ENCODE assay signal across 8 cellular contexts in the genomic region with DNA sequence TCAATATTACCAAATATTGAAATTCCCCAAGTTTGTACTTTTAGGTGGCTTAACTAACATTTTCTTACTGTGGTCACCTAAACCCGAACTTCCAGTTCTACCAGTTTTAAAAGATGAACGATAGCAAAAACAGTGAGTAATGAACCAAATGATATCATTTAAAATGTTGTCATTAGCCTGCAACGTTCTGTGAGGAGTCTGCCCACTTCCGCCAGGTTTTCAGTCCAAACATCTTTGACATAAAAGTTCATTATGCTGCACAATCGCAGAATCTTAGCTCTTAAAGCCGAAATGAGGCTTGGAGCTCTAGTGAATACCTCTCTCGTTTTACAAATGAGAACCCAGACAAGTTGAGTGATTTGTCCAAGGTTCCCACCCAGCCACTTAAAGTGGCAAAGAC. TPM values are rescaled to one million over a fixed set of nuclear protein-coding genes. Genes with fewer than 3 reads are reported as not detected.
DNase-seq lines count a peak whose midpoint lies in the region; ATAC-seq and TF ChIP-seq lines count a peak whose summit lies in the region.

No MANE protein-coding gene starts in this region.

- H3K9me3 ChIP-seq in Panc1 (ENCODE audit: control insufficient read depth, insufficient read depth, low read depth, low read length) (no peaks in the 10 kb centered on the region), endodermal cell (ENCODE audit: control insufficient read depth, low read length) (no peaks in the 10 kb centered on the region), neuron (ENCODE audit: low read length) (no peaks in the 10 kb centered on the region)

- ATAC-seq in Panc1 (no peak), HG02981 (IDR thresholded peaks at IDR 0.05; ENCODE audit: unreplicated experiment) (no peak)
- no peak for ATAC-seq in activated CD4-positive, CD25-positive, alpha-beta regulatory T cell treated with anti-CD3 and anti-CD28 coated beads, Interleukin-2, amount 50 U/mL, for 24 hours

- peak; percentile 7 for DNase-seq in GM10266 (ENCODE audit: extremely low spot score)
- no peak for DNase-seq in Panc1 (ENCODE audit: low read depth, low spot score)
- DNase-seq in endodermal cell = no peak
- no peak for DNase-seq in superior temporal gyrus (ENCODE audit: extremely low spot score)
- no peak for DNase-seq in LoVo (ENCODE audit: low spot score)

- peaks cover 4% of the 10 kb centered on the region for H3K4me1 Mint-ChIP-seq in endodermal cell

- in situ Hi-C loops in Panc1 (cut with HindIII; ENCODE audit: low pct_unique_long_range_greater_than_20kb, low sequenced_read_pairs) = no loop called here

- H3K36me3 ChIP-seq in Panc1 (ENCODE audit: control insufficient read depth, insufficient read depth, low read length) (no peaks in the 10 kb centered on the region; the same call in 1 of the 2 replicates), endodermal cell (ENCODE audit: control insufficient read depth, insufficient read depth, low read length) (peaks cover 17% of the 10 kb centered on the region), neuron (ENCODE audit: insufficient read depth, low read length) (peaks cover 5% of the 10 kb centered on the region)

- H3K9ac ChIP-seq in endodermal cell (ENCODE audit: extremely low read depth, low read length, poor library complexity, severe bottlenecking) = peak overlapping the region; percentile 83

- H3K27me3 ChIP-seq in Panc1 (ENCODE audit: control insufficient read depth, insufficient read depth, low read length) (no peaks in the 10 kb centered on the region), endodermal cell (ENCODE audit: control insufficient read depth, insufficient read depth, low read length, poor library complexity, severe bottlenecking) (peaks cover 24% of the 10 kb centered on the region), neuron (ENCODE audit: insufficient read depth, low read length) (no peaks in the 10 kb centered on the region)

- TF ChIP-seq CTCF in GM10266 (IDR thresholded peaks at IDR 0.05; ENCODE audit: control insufficient read depth, insufficient read depth, low read depth, missing control alignments) (no peak), Panc1 (IDR thresholded peaks at IDR 0.05) (no peak), endodermal cell (conservative IDR thresholded peaks at IDR 0.05) (no peak)

- H3K4me3 Mint-ChIP-seq in endodermal cell = peak overlapping the region; percentile 96

- peak overlapping the region; percentile 63 to 79 for H3K4me3 ChIP-seq in Panc1 (ENCODE audit: low read depth in 2 of 2, low read length in 2 of 2)
- H3K4me3 ChIP-seq in endodermal cell (ENCODE audit: low read length) = peak overlapping the region; percentile 93
- peak overlapping the region; percentile 62 for H3K4me3 ChIP-seq in neuron (ENCODE audit: low read length)

- POLR2A ChIA-PET in Panc1 (lab: Charles Lee) = no interaction called here

- H3K4me1 ChIP-seq in Panc1 (ENCODE audit: control insufficient read depth, insufficient read depth, low read length) (no peaks in the 10 kb centered on the region), endodermal cell (ENCODE audit: control insufficient read depth, insufficient read depth, low read length) (no peaks in the 10 kb centered on the region), neuron (ENCODE audit: insufficient read depth, low read length) (peaks cover 5% of the 10 kb centered on the region)

- 33 to 40% methylated on average over 3 to 7 of the region's 7 CpGs for WGBS in endodermal cell (ENCODE audit: insufficient coverage in 1 of 2, insufficient read length in 1 of 2), 2 experiments

- peaks cover 9% of the 10 kb centered on the region for H3K36me3 Mint-ChIP-seq in endodermal cell (ENCODE audit: low read depth)

- peak overlapping the region; percentile 99 for H3K27ac Mint-ChIP-seq in endodermal cell

- no peaks in the 10 kb centered on the region for H3K9me3 Mint-ChIP-seq in endodermal cell

- CTCF ChIA-PET in Panc1 (lab: Charles Lee) = no interaction called here

- H2AFZ ChIP-seq in neuron (ENCODE audit: low read depth, low read length) = no peak overlapping the region

- no TSS peak for BruUV-seq in Panc1 (replicated peaks; lab: Mats Ljungman, UMichigan)

- peaks cover 21% of the 10 kb centered on the region for H3K27me3 Mint-ChIP-seq in endodermal cell (ENCODE audit: insufficient read depth)

- H3K27ac ChIP-seq in Panc1 (ENCODE audit: low read length) (peak overlapping the region; percentile 66), endodermal cell (ENCODE audit: low read depth, low read length) (no peak overlapping the region)

- intact Hi-C loops in Panc1 (cut with micrococcal nuclease; ENCODE audit: unreplicated experiment) = no loop called here

RNA-seq across cellular contexts. Expression of a gene that starts 0.8 kb away (rescaled TPM):
- total RNA-seq in Panc1 (2021; ENCODE audit: unreplicated experiment) (8.2 TPM), endodermal cell (10 to 100 TPM; 12.6 to 21.6 TPM)
- polyA plus RNA-seq in Panc1 (2012; ENCODE audit: insufficient read length) = 2.2 TPM
- polyA plus RNA-seq in endodermal cell (2013, experiment 1 of 2) = 12.0 TPM
- polyA plus RNA-seq in endodermal cell (2013, experiment 2 of 2) = 10.2 TPM

RNA-seq across cellular contexts. Expression of a gene that starts 19.1 kb away (rescaled TPM):
- not detected for total RNA-seq in Panc1 (2021; ENCODE audit: unreplicated experiment)
- not detected for polyA plus RNA-seq in Panc1 (2012; ENCODE audit: insufficient read length)
- not detected for total RNA-seq in endodermal cell
- polyA plus RNA-seq in endodermal cell (2013, experiment 1 of 2) = not detected
- polyA plus RNA-seq in endodermal cell (2013, experiment 2 of 2) = not detected

RNA-seq across cellular contexts. Expression of a gene that starts 49.7 kb away (rescaled TPM):
- total RNA-seq in Panc1 (2021; ENCODE audit: unreplicated experiment) (not detected), endodermal cell (under 1 TPM; 0.27 to 0.42 TPM)
- not detected for polyA plus RNA-seq in Panc1 (2012; ENCODE audit: insufficient read length)
- 1.5 TPM for polyA plus RNA-seq in endodermal cell (2013, experiment 1 of 2)
- polyA plus RNA-seq in endodermal cell (2013, experiment 2 of 2) = 1.5 TPM
